11 cellular contexts compared by ENCODE assay signal in genomic region chr21:33650230-33650629, GRCh38.
"Had no signal": no experiment of that assay in that cellular context is flagged by ENCODE, and none has a peak within 500 bp of the region (broad histone marks: within the 10 kb centered on the region; RNA-seq: fewer than 3 reads in every experiment).

No MANE protein-coding gene starts in this region.

- H3K36me3 ChIP-seq: lower lobe of right lung, right lobe of liver, thoracic aorta had no signal

- DNase-seq: activated CD4-positive, alpha-beta T cell treated with anti-CD3 and anti-CD28 coated beads, Interleukin-2, amount 10 ng/mL, durations not matched to agents 7 days and 5 days; activated gamma-delta T cell treated with Interleukin-2 at 50 U/mL for 16 hours; amniotic stem cell; effector CD8-positive, alpha-beta T cell; foreskin keratinocyte; head of caudate nucleus; immature natural killer cell; lower lobe of right lung; right lobe of liver; stimulated activated CD4-positive, alpha-beta T cell treated with anti-CD3 and anti-CD28 coated beads, Interleukin-1b, Interleukin-23, amount 100 ng/mL, for 48 hours had no signal

- H3K27ac ChIP-seq: foreskin keratinocyte, lower lobe of right lung, right lobe of liver, thoracic aorta had no signal

- H3K27me3 ChIP-seq: foreskin keratinocyte, right lobe of liver had no signal

- H3K4me3 ChIP-seq: lower lobe of right lung, right lobe of liver, thoracic aorta had no signal

- H3K9me3 ChIP-seq: lower lobe of right lung, right lobe of liver, thoracic aorta had no signal

- ATAC-seq: foreskin keratinocyte, lower lobe of right lung had no signal
